Comparison of ENCODE assay signal across 39 cellular contexts in the genomic region with DNA sequence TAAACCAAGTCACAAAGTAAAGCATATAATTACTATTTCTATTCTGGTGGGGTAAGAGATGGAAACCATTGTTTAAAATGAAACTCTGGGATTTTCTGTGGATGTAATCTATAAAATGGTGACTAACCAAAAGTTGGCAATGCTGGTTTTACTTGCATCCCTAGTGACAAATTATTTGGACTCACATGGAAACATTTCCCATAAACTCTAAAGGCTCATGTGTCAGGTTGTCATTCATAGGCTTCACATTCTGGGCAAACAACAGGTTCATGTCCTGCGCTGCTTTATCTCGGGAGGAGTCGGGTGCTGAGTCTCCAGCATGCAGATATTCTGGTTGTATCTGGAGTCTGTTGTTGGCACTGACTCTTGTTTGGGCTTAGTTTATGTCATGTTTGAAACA.
"Had no signal": no experiment of that assay in that cellular context is flagged by ENCODE, and none has a peak within 500 bp of the region (broad histone marks: within the 10 kb centered on the region; RNA-seq: fewer than 3 reads in every experiment).

No MANE protein-coding gene starts in this region.

- ATAC-seq: activated naive CD4-positive, alpha-beta T cell treated with anti-CD3 and anti-CD28 coated beads, Interleukin-2, amount 50 U/mL, for 72 hours; activated naive CD8-positive, alpha-beta T cell treated with anti-CD3 and anti-CD28 coated beads, Interleukin-2, amount 50 U/mL, for 24 hours; activated T-cell treated with anti-CD3 and anti-CD28 coated beads, Interleukin-2, amount 50 U/mL, for 4 hours; activated T-cell treated with anti-CD3 and anti-CD28 coated beads, Interleukin-2, amount 50 U/mL, for 72 hours; activated T-helper 17 cell treated with anti-CD3 and anti-CD28 coated beads, Interleukin-2, amount 50 U/mL, for 72 hours; body of pancreas had no signal

- H3K9me3 Mint-ChIP-seq: activated naive CD4-positive, alpha-beta T cell treated with anti-CD3 and anti-CD28 coated beads for 36 hours; activated naive CD4-positive, alpha-beta T cell treated with anti-CD3 and anti-CD28 coated beads, Interleukin-2, amount 10 ng/mL, durations not matched to agents 7 days and 5 days; activated naive CD4-positive, alpha-beta T cell treated with anti-CD3 and anti-CD28 coated beads, Interleukin-2, amount 50 U/mL, for 24 hours; activated naive CD4-positive, alpha-beta T cell treated with anti-CD3 and anti-CD28 coated beads, Interleukin-2, amount 50 U/mL, for 72 hours; activated naive CD8-positive, alpha-beta T cell treated with anti-CD3 and anti-CD28 coated beads for 36 hours; activated naive CD8-positive, alpha-beta T cell treated with anti-CD3 and anti-CD28 coated beads, Interleukin-2, amount 10 ng/mL, durations not matched to agents 7 days and 5 days; activated naive CD8-positive, alpha-beta T cell treated with anti-CD3 and anti-CD28 coated beads, Interleukin-2, amount 50 U/mL, for 24 hours; activated T-cell treated with anti-CD3 and anti-CD28 coated beads, Interleukin-2, amount 50 U/mL, for 24 hours; activated T-cell treated with anti-CD3 and anti-CD28 coated beads, Interleukin-2, amount 50 U/mL, for 4 hours; activated T-cell treated with anti-CD3 and anti-CD28 coated beads, Interleukin-2, amount 50 U/mL, for 72 hours; activated T-helper 1 cell treated with anti-CD3 and anti-CD28 coated beads, Interleukin-12 subunit alpha, Interleukin-12 subunit beta, Interleukin-2, Interleukin-4 antibody, amounts not matched to agents 30 ng/mL and 10 ng/mL and 1 ng/mL, durations not matched to agents 14 hours and 24 hours and 36 hours; activated T-helper 17 cell treated with anti-CD3 and anti-CD28 coated beads, Interleukin-2, amount 50 U/mL, for 72 hours; activated T-helper 2 cell treated with anti-CD3 and anti-CD28 coated beads, Interferon-gamma antibody, Interleukin-2, Interleukin-4, amounts not matched to agents 10 μg/mL and 5 μg/mL and 100 μg/mL, durations not matched to agents 14 hours and 24 hours and 36 hours; central memory CD8-positive, alpha-beta T cell had no signal

- H3K4me3 Mint-ChIP-seq: activated naive CD4-positive, alpha-beta T cell treated with anti-CD3 and anti-CD28 coated beads for 36 hours; activated naive CD4-positive, alpha-beta T cell treated with anti-CD3 and anti-CD28 coated beads, Interleukin-2, amount 10 ng/mL, durations not matched to agents 7 days and 5 days; activated naive CD4-positive, alpha-beta T cell treated with anti-CD3 and anti-CD28 coated beads, Interleukin-2, amount 50 U/mL, for 24 hours; activated naive CD8-positive, alpha-beta T cell; activated naive CD8-positive, alpha-beta T cell treated with anti-CD3 and anti-CD28 coated beads for 36 hours; activated naive CD8-positive, alpha-beta T cell treated with anti-CD3 and anti-CD28 coated beads, Interleukin-2, amount 10 ng/mL, durations not matched to agents 7 days and 5 days; activated naive CD8-positive, alpha-beta T cell treated with anti-CD3 and anti-CD28 coated beads, Interleukin-2, amount 50 U/mL, for 24 hours; activated T-cell treated with anti-CD3 and anti-CD28 coated beads, Interleukin-2, amount 50 U/mL, for 24 hours; activated T-cell treated with anti-CD3 and anti-CD28 coated beads, Interleukin-2, amount 50 U/mL, for 4 hours; activated T-cell treated with anti-CD3 and anti-CD28 coated beads, Interleukin-2, amount 50 U/mL, for 72 hours; activated T-helper 1 cell treated with anti-CD3 and anti-CD28 coated beads, Interleukin-12 subunit alpha, Interleukin-12 subunit beta, Interleukin-2, Interleukin-4 antibody, amounts not matched to agents 30 ng/mL and 10 ng/mL and 1 ng/mL, durations not matched to agents 14 hours and 24 hours and 36 hours; activated T-helper 17 cell treated with anti-CD3 and anti-CD28 coated beads, Interleukin-2, amount 50 U/mL, for 72 hours; brain; central memory CD8-positive, alpha-beta T cell had no signal

- H3K27me3 Mint-ChIP-seq: activated naive CD4-positive, alpha-beta T cell treated with anti-CD3 and anti-CD28 coated beads, Interleukin-2, amount 10 ng/mL, durations not matched to agents 7 days and 5 days; activated naive CD4-positive, alpha-beta T cell treated with anti-CD3 and anti-CD28 coated beads, Interleukin-2, amount 50 U/mL, for 24 hours; activated naive CD8-positive, alpha-beta T cell; activated naive CD8-positive, alpha-beta T cell treated with anti-CD3 and anti-CD28 coated beads for 36 hours; activated naive CD8-positive, alpha-beta T cell treated with anti-CD3 and anti-CD28 coated beads, Interleukin-2, amount 10 ng/mL, durations not matched to agents 7 days and 5 days; activated naive CD8-positive, alpha-beta T cell treated with anti-CD3 and anti-CD28 coated beads, Interleukin-2, amount 50 U/mL, for 24 hours; activated T-cell treated with anti-CD3 and anti-CD28 coated beads, Interleukin-2, amount 50 U/mL, for 24 hours; activated T-helper 17 cell treated with anti-CD3 and anti-CD28 coated beads, Interleukin-2, amount 50 U/mL, for 72 hours; brain; central memory CD8-positive, alpha-beta T cell had no signal

- DNase-seq: activated effector memory CD4-positive, alpha-beta T cell treated with anti-CD3 and anti-CD28 coated beads, Interleukin-2, amount 50 U/mL, for 16 hours; activated effector memory CD4-positive, alpha-beta T cell treated with Interleukin-2 at 50 U/mL for 16 hours; activated gamma-delta T cell; activated gamma-delta T cell treated with Interleukin-2 at 50 U/mL for 16 hours; activated naive CD4-positive, alpha-beta T cell; activated naive CD4-positive, alpha-beta T cell treated with anti-CD3 and anti-CD28 coated beads for 36 hours; activated naive CD4-positive, alpha-beta T cell treated with anti-CD3 and anti-CD28 coated beads, Interleukin-2, amount 10 ng/mL, durations not matched to agents 7 days and 5 days; activated naive CD4-positive, alpha-beta T cell treated with anti-CD3 and anti-CD28 coated beads, Interleukin-2, amount 50 U/mL, for 16 hours; activated naive CD4-positive, alpha-beta T cell treated with Interleukin-2 at 50 U/mL for 16 hours; activated naive CD8-positive, alpha-beta T cell treated with anti-CD3 and anti-CD28 coated beads for 36 hours; activated naive CD8-positive, alpha-beta T cell treated with anti-CD3 and anti-CD28 coated beads, Interleukin-2, amount 10 ng/mL, durations not matched to agents 7 days and 5 days; activated naive CD8-positive, alpha-beta T cell treated with anti-CD3 and anti-CD28 coated beads, Interleukin-2, amount 50 U/mL, for 24 hours; activated T-cell treated with anti-CD3 and anti-CD28 coated beads, Interleukin-2, amount 50 U/mL, for 1 hour; activated T-cell treated with anti-CD3 and anti-CD28 coated beads, Interleukin-2, amount 50 U/mL, for 24 hours; activated T-cell treated with anti-CD3 and anti-CD28 coated beads, Interleukin-2, amount 50 U/mL, for 4 hours; activated T-cell treated with anti-CD3 and anti-CD28 coated beads, Interleukin-2, amount 50 U/mL, for 48 hours; activated T-cell treated with anti-CD3 and anti-CD28 coated beads, Interleukin-2, amount 50 U/mL, for 72 hours; adrenal gland; amniotic stem cell; amygdala; anterior cingulate cortex; aorta; body of pancreas; brain microvascular endothelial cell; caudate nucleus; central memory CD4-positive, alpha-beta T cell; cerebellar nuclear complex had no signal

- H3K4me1 Mint-ChIP-seq: activated naive CD4-positive, alpha-beta T cell treated with anti-CD3 and anti-CD28 coated beads, Interleukin-2, amount 10 ng/mL, durations not matched to agents 7 days and 5 days had no signal

- H3K27ac ChIP-seq: adrenal gland, ascending aorta, body of pancreas, brain microvascular endothelial cell, breast epithelium, cardiac muscle cell had no signal

- H3K36me3 Mint-ChIP-seq: activated naive CD4-positive, alpha-beta T cell treated with anti-CD3 and anti-CD28 coated beads, Interleukin-2, amount 10 ng/mL, durations not matched to agents 7 days and 5 days; activated naive CD4-positive, alpha-beta T cell treated with anti-CD3 and anti-CD28 coated beads, Interleukin-2, amount 50 U/mL, for 72 hours had no signal

- H3K9me3 ChIP-seq: adrenal gland, ascending aorta, body of pancreas, breast epithelium had no signal

- H3K27ac Mint-ChIP-seq: activated naive CD4-positive, alpha-beta T cell treated with anti-CD3 and anti-CD28 coated beads for 36 hours; activated naive CD4-positive, alpha-beta T cell treated with anti-CD3 and anti-CD28 coated beads, Interleukin-2, amount 10 ng/mL, durations not matched to agents 7 days and 5 days; activated naive CD8-positive, alpha-beta T cell; activated naive CD8-positive, alpha-beta T cell treated with anti-CD3 and anti-CD28 coated beads for 36 hours; activated naive CD8-positive, alpha-beta T cell treated with anti-CD3 and anti-CD28 coated beads, Interleukin-2, amount 10 ng/mL, durations not matched to agents 7 days and 5 days; activated naive CD8-positive, alpha-beta T cell treated with anti-CD3 and anti-CD28 coated beads, Interleukin-2, amount 50 U/mL, for 24 hours; activated T-cell treated with anti-CD3 and anti-CD28 coated beads, Interleukin-2, amount 50 U/mL, for 24 hours; activated T-cell treated with anti-CD3 and anti-CD28 coated beads, Interleukin-2, amount 50 U/mL, for 72 hours; activated T-helper 1 cell treated with anti-CD3 and anti-CD28 coated beads, Interleukin-12 subunit alpha, Interleukin-12 subunit beta, Interleukin-2, Interleukin-4 antibody, amounts not matched to agents 30 ng/mL and 10 ng/mL and 1 ng/mL, durations not matched to agents 14 hours and 24 hours and 36 hours; activated T-helper 17 cell treated with anti-CD3 and anti-CD28 coated beads, Interleukin-2, amount 50 U/mL, for 72 hours; activated T-helper 2 cell treated with anti-CD3 and anti-CD28 coated beads, Interferon-gamma antibody, Interleukin-2, Interleukin-4, amounts not matched to agents 10 μg/mL and 5 μg/mL and 100 μg/mL, durations not matched to agents 14 hours and 24 hours and 36 hours; brain had no signal

- FAIRE-seq: astrocyte had no signal

- H3K4me1 ChIP-seq: adrenal gland, ascending aorta, breast epithelium had no signal

- H3K36me3 ChIP-seq: adrenal gland, brain microvascular endothelial cell, breast epithelium, cardiac muscle cell had no signal

- H3K4me3 ChIP-seq: adrenal gland, ascending aorta, body of pancreas, breast epithelium, cardiac muscle cell had no signal

- H3K27me3 ChIP-seq: adrenal gland, ascending aorta, body of pancreas, brain microvascular endothelial cell, breast epithelium, cardiac muscle cell had no signal
